8 cellular contexts compared by ENCODE assay signal in genomic region chr6:118719351-118720124, GRCh38.
DNase-seq lines count a peak whose midpoint lies in the region; ATAC-seq, FAIRE-seq and TF ChIP-seq lines count a peak whose summit lies in the region.

No MANE protein-coding gene starts in this region.

- TF ChIP-seq POLR2A in GM12891 (IDR thresholded peaks at IDR 0.05; ENCODE audit: low read depth, low read length) (no peak), esophagus squamous epithelium (IDR thresholded peaks at IDR 0.05) (no peak)

- WGBS in esophagus squamous epithelium, 2 donors = 73 to 81% methylated on average over 6 of the region's 6 CpGs

- DNase-seq in GM12891 (ENCODE audit: insufficient read length, low spot score) (peak; percentile 16), LHCN-M2 (ENCODE audit: low read depth) (peak; percentile 59), mesothelial cell of epicardium (ENCODE audit: low spot score in 2 of 2, unreplicated experiment in 2 of 2) (no peak), HAP-1 (ENCODE audit: low spot score in 2 of 2) (no peak), NCI-H2029 (lab: John Stamatoyannopoulos, UW) (no peak), esophagus squamous epithelium (lab: John Stamatoyannopoulos, UW) (no peak), iPS-NIHi11 (ENCODE audit: low spot score) (no peak)

- no peaks in the 10 kb centered on the region for H3K36me3 Mint-ChIP-seq in mesothelial cell of epicardium

- ATAC-seq in GM21529 (IDR thresholded peaks at IDR 0.05; ENCODE audit: unreplicated experiment) = peak; percentile 60

- peak; percentile 68 for FAIRE-seq in GM12891 (lab: Jason Lieb, UNC)

- H3K36me3 ChIP-seq in HAP-1 (replicated peaks) (no peaks in the 10 kb centered on the region), esophagus squamous epithelium (no peaks in the 10 kb centered on the region)

- no peaks in the 10 kb centered on the region for H3K9me3 Mint-ChIP-seq in mesothelial cell of epicardium

- H3K27ac Mint-ChIP-seq in mesothelial cell of epicardium = peak overlapping the region; percentile 58

- H3K4me1 ChIP-seq in HAP-1 = no peaks in the 10 kb centered on the region
- peaks cover 0 to 12% (median 4%) of the 10 kb centered on the region in 3 donors for H3K4me1 ChIP-seq in esophagus squamous epithelium

- no peak overlapping the region for H3K27ac ChIP-seq in esophagus squamous epithelium

- no peaks in the 10 kb centered on the region for H3K27me3 Mint-ChIP-seq in mesothelial cell of epicardium (ENCODE audit: low read depth)

- H3K9me3 ChIP-seq in HAP-1 (no peaks in the 10 kb centered on the region), esophagus squamous epithelium (no peaks in the 10 kb centered on the region)

- no peak for TF ChIP-seq CTCF in mesothelial cell of epicardium (IDR thresholded peaks at IDR 0.05; ENCODE audit: unreplicated experiment)
- TF ChIP-seq CTCF in esophagus squamous epithelium (IDR thresholded peaks at IDR 0.05) = no peak

- no peaks in the 10 kb centered on the region for H3K27me3 ChIP-seq in HAP-1 (ENCODE audit: low read depth)
- no peaks in the 10 kb centered on the region for H3K27me3 ChIP-seq in esophagus squamous epithelium

- peaks cover 10% of the 10 kb centered on the region for H3K4me1 Mint-ChIP-seq in mesothelial cell of epicardium

- no peak overlapping the region for H3K4me3 ChIP-seq in HAP-1
- no peak overlapping the region for H3K4me3 ChIP-seq in esophagus squamous epithelium

- intact Hi-C loops in esophagus squamous epithelium (cut with DNase I) = no loop called here

- H3K4me3 Mint-ChIP-seq in mesothelial cell of epicardium = no peak overlapping the region

- in situ Hi-C loops in HAP-1 (cut with MboI; ENCODE audit: low sequenced_read_pairs) = no loop called here

TF ChIP-seq in GM12891, 5 proteins besides CTCF, POLR2A, EP300 and RAD21:
- TF ChIP-seq POU2F2 (IDR thresholded peaks at IDR 0.05; ENCODE audit: low read depth, low read length) (0 out of 2 replicates have a peak, but pooled peaks have one; percentile 14), PAX5 (IDR thresholded peaks at IDR 0.05; ENCODE audit: insufficient read depth, low read length, severe bottlenecking) (no peak)
TF ChIP-seq in GM12891: peak in this region for 1.

Comparison
In these comparisons a context has a peak if more than half of its experiments do, and no peak if none do; other contexts are left out.
1. DNase-seq: peak in GM12891 (single experiment) and LHCN-M2 (single experiment); none in mesothelial cell of epicardium (0 of 2), HAP-1 (0 of 2), NCI-H2029 (single experiment), esophagus squamous epithelium (single experiment) and iPS-NIHi11 (single experiment).